Comparison of ENCODE assay signal across 24 cellular contexts in genomic region chr3:26260073-26260623, GRCh38.
"Had no signal": no experiment of that assay in that cellular context is flagged by ENCODE, and none has a peak within 500 bp of the region (broad histone marks: within the 10 kb centered on the region; RNA-seq: fewer than 3 reads in every experiment).

No MANE protein-coding gene starts in this region.

- H3K27ac Mint-ChIP-seq: naive thymus-derived CD8-positive, alpha-beta T cell; nephron progenitor cell; progenitor cell of endocrine pancreas; stimulated activated memory B cell treated with anti-CD40 and anti-IgM and Interleukin-4, amounts not matched to agents 10 μg/mL and 1 μg/mL and 100 μg/mL, for 72 hours; stimulated activated naive CD8-positive, alpha-beta T cell treated with anti-CD3 and anti-CD28 coated beads, Interleukin-15, amount 100 ng/mL, for 72 hours; type B pancreatic cell had no signal

- H3K27me3 ChIP-seq: heart left ventricle, left lung, ovary, sigmoid colon, tibial nerve, uterus had no signal

- H3K9me3 Mint-ChIP-seq: nephron progenitor cell; stimulated activated memory B cell treated with anti-CD40 and anti-IgM and Interleukin-4, amounts not matched to agents 10 μg/mL and 1 μg/mL and 100 μg/mL, for 72 hours; type B pancreatic cell had no signal

- H3K9me3 ChIP-seq: heart left ventricle, ovary, sigmoid colon, tibial nerve, uterus had no signal

- H3K4me1 Mint-ChIP-seq: naive thymus-derived CD8-positive, alpha-beta T cell; nephron progenitor cell; stimulated activated memory B cell treated with anti-CD40 and anti-IgM and Interleukin-4, amounts not matched to agents 10 μg/mL and 1 μg/mL and 100 μg/mL, for 72 hours; stimulated activated naive CD8-positive, alpha-beta T cell treated with anti-CD3 and anti-CD28 coated beads, Interleukin-15, amount 100 ng/mL, for 72 hours had no signal

- H3K4me3 Mint-ChIP-seq: naive thymus-derived CD8-positive, alpha-beta T cell; nephron progenitor cell; stimulated activated memory B cell treated with anti-CD40 and anti-IgM and Interleukin-4, amounts not matched to agents 10 μg/mL and 1 μg/mL and 100 μg/mL, for 72 hours; stimulated activated naive CD8-positive, alpha-beta T cell treated with anti-CD3 and anti-CD28 coated beads, Interleukin-15, amount 100 ng/mL, for 72 hours; type B pancreatic cell had no signal

- H3K4me3 ChIP-seq: heart left ventricle, left lung, lung, ovary, sigmoid colon, tibial nerve, uterus had no signal

- H3K36me3 ChIP-seq: heart left ventricle, left lung, ovary, sigmoid colon, tibial nerve, uterus had no signal

- H3K27ac ChIP-seq: heart left ventricle, left lung, ovary, sigmoid colon, tibial nerve, uterus had no signal

- H3K27me3 Mint-ChIP-seq: progenitor cell of endocrine pancreas; stimulated activated memory B cell treated with anti-CD40 and anti-IgM and Interleukin-4, amounts not matched to agents 10 μg/mL and 1 μg/mL and 100 μg/mL, for 72 hours; stimulated activated naive CD8-positive, alpha-beta T cell treated with anti-CD3 and anti-CD28 coated beads, Interleukin-15, amount 100 ng/mL, for 72 hours; type B pancreatic cell had no signal

- ATAC-seq: left lung; naive thymus-derived CD8-positive, alpha-beta T cell; stimulated activated memory B cell treated with anti-CD40 and anti-IgM and Interleukin-4, amounts not matched to agents 10 μg/mL and 1 μg/mL and 100 μg/mL, for 72 hours; stimulated activated naive CD8-positive, alpha-beta T cell treated with anti-CD3 and anti-CD28 coated beads, Interleukin-15, amount 100 ng/mL, for 72 hours had no signal

- H3K36me3 Mint-ChIP-seq: naive thymus-derived CD8-positive, alpha-beta T cell; stimulated activated memory B cell treated with anti-CD40 and anti-IgM and Interleukin-4, amounts not matched to agents 10 μg/mL and 1 μg/mL and 100 μg/mL, for 72 hours; type B pancreatic cell had no signal

- DNase-seq: heart left ventricle; islet precursor cell; left lung; mesendoderm; naive thymus-derived CD8-positive, alpha-beta T cell; nephron progenitor cell; ovary; retina; right cardiac atrium; sigmoid colon; small intestine; stimulated activated CD4-positive, alpha-beta T cell treated with anti-CD3 and anti-CD28 coated beads, Interleukin-1b, Interleukin-23, amount 100 ng/mL, for 48 hours; stimulated activated CD4-positive, alpha-beta T cell treated with anti-CD3 and anti-CD28 coated beads, Interleukin-2, amount 100 ng/mL, for 48 hours; stimulated activated CD4-positive, alpha-beta T cell treated with anti-CD3 and anti-CD28 coated beads, Interleukin-4, amount 100 ng/mL, for 4 hours; stimulated activated CD8-positive, alpha-beta memory T cell treated with anti-CD3 and anti-CD28 coated beads, Interleukin-4, amount 100 ng/mL, for 48 hours; stimulated activated naive CD4-positive, alpha-beta T cell treated with Interleukin-2 at 50 U/mL for 16 hours; stimulated activated naive CD8-positive, alpha-beta T cell treated with anti-CD3 and anti-CD28 coated beads, Interleukin-15, amount 100 ng/mL, for 72 hours; substantia nigra; uterus had no signal

- H3K4me1 ChIP-seq: left lung, uterus had no signal
